In genomic region chr2:131473266-131473665, GRCh38 we compare ENCODE assay signal across 6 cellular contexts. TPM values are rescaled to one million over a fixed set of nuclear protein-coding genes. Genes with fewer than 3 reads are reported as not detected.
"Had no signal": no experiment of that assay in that cellular context is flagged by ENCODE, and none has a peak within 500 bp of the region (broad histone marks: within the 10 kb centered on the region; RNA-seq: fewer than 3 reads in every experiment).

No MANE protein-coding gene starts in this region.

RNA-seq across cellular contexts. Expression of gene TUBA3D, which starts 2.7 kb away (rescaled TPM):
- total RNA-seq: HepG2, HT-29, IMR-90, K562 had no signal
- polyA plus RNA-seq: HepG2, IgD-negative memory B cell, IMR-90, K562 had no signal

RNA-seq across cellular contexts. Expression of gene CCDC74A, which starts 54.4 kb away (rescaled TPM):
- total RNA-seq: HT1080 had no signal
- polyA plus RNA-seq: IgD-negative memory B cell had no signal
